11 cellular contexts compared by ENCODE assay signal in the genomic region with DNA sequence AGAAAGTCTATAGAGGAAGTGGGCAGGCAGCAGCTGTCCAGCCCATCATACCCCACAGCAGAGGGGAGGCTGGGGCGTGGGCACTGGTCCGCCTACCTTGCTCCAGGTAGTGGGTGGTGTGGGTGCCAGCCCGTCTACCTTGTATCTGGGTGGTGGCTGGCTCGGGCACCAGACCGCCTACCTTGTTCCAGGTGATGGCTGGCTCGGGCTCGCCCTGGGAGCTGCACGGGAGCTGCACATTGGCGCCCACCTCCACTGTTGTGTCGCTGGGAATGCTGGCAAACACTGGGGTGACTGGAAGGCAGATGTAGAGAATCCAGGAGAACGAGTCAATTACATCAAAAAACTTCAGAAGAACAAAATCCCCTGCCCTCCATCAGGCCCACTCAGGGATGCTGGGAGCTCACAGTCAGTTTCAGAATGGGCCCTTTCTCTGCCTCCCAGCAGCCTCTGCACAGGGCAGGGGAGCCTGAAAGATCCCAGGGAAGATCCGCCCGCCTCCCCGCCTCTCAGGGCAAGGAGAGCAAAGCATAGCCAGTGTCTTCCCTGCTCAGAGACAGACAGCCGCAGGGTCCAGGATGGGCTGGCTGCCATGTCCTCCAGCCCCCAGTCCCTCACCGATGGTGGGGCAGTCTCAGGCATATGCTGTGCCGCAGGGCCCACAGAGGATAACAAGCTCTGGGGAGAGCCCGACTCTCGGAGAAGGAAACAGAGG.
"Had no signal": no experiment of that assay in that cellular context is flagged by ENCODE, and none has a peak within 500 bp of the region (broad histone marks: within the 10 kb centered on the region; RNA-seq: fewer than 3 reads in every experiment).

No MANE protein-coding gene starts in this region.

- H3K9me3 Mint-ChIP-seq: activated naive CD4-positive, alpha-beta T cell treated with anti-CD3 and anti-CD28 coated beads for 36 hours; activated T-helper 1 cell treated with anti-CD3 and anti-CD28 coated beads, Interleukin-12 subunit alpha, Interleukin-12 subunit beta, Interleukin-2, Interleukin-4 antibody, amounts not matched to agents 30 ng/mL and 10 ng/mL and 1 ng/mL, durations not matched to agents 14 hours and 24 hours and 36 hours; naive B cell had no signal

- ATAC-seq: activated CD8-positive, alpha-beta T cell treated with anti-CD3 and anti-CD28 coated beads, Interleukin-2, amount 10 ng/mL, durations not matched to agents 7 days and 5 days; gastrocnemius medialis; upper lobe of right lung had no signal

- H3K27me3 ChIP-seq: gastrocnemius medialis, upper lobe of right lung had no signal

- H3K27ac Mint-ChIP-seq: activated CD8-positive, alpha-beta T cell treated with anti-CD3 and anti-CD28 coated beads, Interleukin-2, amount 10 ng/mL, durations not matched to agents 7 days and 5 days; activated naive CD4-positive, alpha-beta T cell treated with anti-CD3 and anti-CD28 coated beads for 36 hours; activated T-helper 1 cell treated with anti-CD3 and anti-CD28 coated beads, Interleukin-12 subunit alpha, Interleukin-12 subunit beta, Interleukin-2, Interleukin-4 antibody, amounts not matched to agents 30 ng/mL and 10 ng/mL and 1 ng/mL, durations not matched to agents 14 hours and 24 hours and 36 hours had no signal

- H3K36me3 Mint-ChIP-seq: naive B cell had no signal

- H3K4me3 Mint-ChIP-seq: activated CD8-positive, alpha-beta T cell treated with anti-CD3 and anti-CD28 coated beads, Interleukin-2, amount 10 ng/mL, durations not matched to agents 7 days and 5 days; activated naive CD4-positive, alpha-beta T cell treated with anti-CD3 and anti-CD28 coated beads for 36 hours; activated T-helper 1 cell treated with anti-CD3 and anti-CD28 coated beads, Interleukin-12 subunit alpha, Interleukin-12 subunit beta, Interleukin-2, Interleukin-4 antibody, amounts not matched to agents 30 ng/mL and 10 ng/mL and 1 ng/mL, durations not matched to agents 14 hours and 24 hours and 36 hours; naive B cell had no signal

- H3K4me1 ChIP-seq: gastrocnemius medialis, upper lobe of right lung had no signal

- H3K4me3 ChIP-seq: gastrocnemius medialis, upper lobe of right lung had no signal

- DNase-seq: activated CD8-positive, alpha-beta memory T cell treated with anti-CD3 and anti-CD28 coated beads, Interleukin-2, amount 50 U/mL, for 48 hours; activated CD8-positive, alpha-beta T cell treated with anti-CD3 and anti-CD28 coated beads, Interleukin-2, amount 10 ng/mL, durations not matched to agents 7 days and 5 days; activated naive CD4-positive, alpha-beta T cell treated with anti-CD3 and anti-CD28 coated beads for 36 hours; effector CD4-positive, alpha-beta T cell; gastrocnemius medialis; naive B cell; occipital lobe; stimulated activated CD4-positive, alpha-beta T cell treated with anti-CD3 and anti-CD28 coated beads, Interleukin-2, amount 100 ng/mL, for 48 hours; stimulated activated naive CD4-positive, alpha-beta T cell treated with Interleukin-2 at 50 U/mL for 16 hours; upper lobe of right lung had no signal

- H3K9me3 ChIP-seq: gastrocnemius medialis, upper lobe of right lung had no signal

- H3K27ac ChIP-seq: gastrocnemius medialis, upper lobe of right lung had no signal
